In genomic region chr2:231037731-231038482, GRCh38 we compare ENCODE assay signal across 8 cellular contexts. TPM values are rescaled to one million over a fixed set of nuclear protein-coding genes. Genes with fewer than 3 reads are reported as not detected.
DNase-seq lines count a peak whose midpoint lies in the region; ATAC-seq lines count a peak whose summit lies in the region.

No MANE protein-coding gene starts in this region.

- no peaks in the 10 kb centered on the region for H3K9me3 Mint-ChIP-seq in activated T-cell treated with anti-CD3 and anti-CD28 coated beads, Interleukin-2, amount 50 U/mL, for 4 hours
- H3K9me3 Mint-ChIP-seq in activated naive CD8-positive, alpha-beta T cell (ENCODE audit: low read depth), result no peaks in the 10 kb centered on the region

- no peaks in the 10 kb centered on the region for H3K4me1 Mint-ChIP-seq in activated T-cell treated with anti-CD3 and anti-CD28 coated beads, Interleukin-2, amount 50 U/mL, for 4 hours (ENCODE audit: low read depth)
- H3K4me1 Mint-ChIP-seq in activated naive CD8-positive, alpha-beta T cell (ENCODE audit: low read depth), result peaks cover 5% of the 10 kb centered on the region

- H3K27me3 Mint-ChIP-seq in activated T-cell treated with anti-CD3 and anti-CD28 coated beads, Interleukin-2, amount 50 U/mL, for 4 hours (ENCODE audit: low read depth), result peaks cover 63% of the 10 kb centered on the region
- peaks cover 38% of the 10 kb centered on the region for H3K27me3 Mint-ChIP-seq in activated naive CD8-positive, alpha-beta T cell

- no peak overlapping the region for H3K4me3 Mint-ChIP-seq in activated T-cell treated with anti-CD3 and anti-CD28 coated beads, Interleukin-2, amount 50 U/mL, for 4 hours
- H3K4me3 Mint-ChIP-seq in activated naive CD8-positive, alpha-beta T cell, result peak overlapping the region; percentile 66

- peak overlapping the region; percentile 90 for H3K27ac ChIP-seq in layer of hippocampus (ENCODE audit: low read depth, low read length)

- H3K27ac Mint-ChIP-seq in activated naive CD8-positive, alpha-beta T cell, result no peak overlapping the region

- no peaks in the 10 kb centered on the region for H3K36me3 Mint-ChIP-seq in activated T-cell treated with anti-CD3 and anti-CD28 coated beads, Interleukin-2, amount 50 U/mL, for 4 hours (ENCODE audit: insufficient read depth)
- no peaks in the 10 kb centered on the region for H3K36me3 Mint-ChIP-seq in activated naive CD8-positive, alpha-beta T cell

- peak; percentile 44 to 62 for ATAC-seq in activated T-cell treated with anti-CD3 and anti-CD28 coated beads, Interleukin-2, amount 50 U/mL, for 4 hours

- DNase-seq in activated T-cell treated with anti-CD3 and anti-CD28 coated beads, Interleukin-2, amount 50 U/mL, for 4 hours, result no peak
- no peak for DNase-seq in activated T-cell treated with anti-CD3 and anti-CD28 coated beads, Interleukin-2, amount 50 U/mL, for 48 hours
- DNase-seq in superior temporal gyrus (ENCODE audit: extremely low spot score), result peak; percentile 69
- DNase-seq in NCI-H2029 treated with DMSO at 0.1 percent for 48 hours (lab: John Stamatoyannopoulos, UW), result no peak
- DNase-seq in NCI-H1092 treated with DMSO at 0.1 percent for 48 hours (lab: John Stamatoyannopoulos, UW), result no peak
- no peak for DNase-seq in stimulated activated CD4-positive, alpha-beta T cell treated with anti-CD3 and anti-CD28 coated beads, Interleukin-4, amount 100 ng/mL, for 24 hours

- H3K27me3 ChIP-seq in layer of hippocampus (ENCODE audit: control insufficient read depth, insufficient read depth, low read length), result no peaks in the 10 kb centered on the region

RNA-seq across cellular contexts. Expression of gene C2orf72, which starts 0.6 kb away (rescaled TPM):
- under 1 TPM in 1 of 3 donors, not detected in 2; 0.10 TPM for total RNA-seq in activated T-cell treated with anti-CD3 and anti-CD28 coated beads, Interleukin-2, amount 50 U/mL, for 4 hours

RNA-seq across cellular contexts. Expression of gene PSMD1, which starts 18.8 kb away (rescaled TPM):
- total RNA-seq in activated T-cell treated with anti-CD3 and anti-CD28 coated beads, Interleukin-2, amount 50 U/mL, for 4 hours, result 100 to 1,000 TPM; 227 to 261 (median 251) TPM

RNA-seq across cellular contexts. Expression of gene SPATA3, which starts 42.0 kb away (rescaled TPM):
- total RNA-seq in activated T-cell treated with anti-CD3 and anti-CD28 coated beads, Interleukin-2, amount 50 U/mL, for 4 hours, result not detected
